ENCODE assay signal across 28 cellular contexts in genomic region chr9:94759937-94760336, GRCh38.
"Had no signal": no experiment of that assay in that cellular context is flagged by ENCODE, and none has a peak within 500 bp of the region (broad histone marks: within the 10 kb centered on the region; RNA-seq: fewer than 3 reads in every experiment).

No MANE protein-coding gene starts in this region.

- H3K27me3 Mint-ChIP-seq: activated B cell treated with CpG ODN at 0.5 μM for 24 hours; activated CD8-positive, alpha-beta T cell treated with anti-CD3 and anti-CD28 coated beads for 36 hours; activated naive CD4-positive, alpha-beta T cell treated with anti-CD3 and anti-CD28 coated beads, Interleukin-2, amount 50 U/mL, for 24 hours; activated naive CD8-positive, alpha-beta T cell treated with anti-CD3 and anti-CD28 coated beads, Interleukin-2, amount 50 U/mL, for 24 hours; activated T-helper 17 cell treated with anti-CD3 and anti-CD28 coated beads, Interleukin-2, amount 50 U/mL, for 72 hours; naive B cell; stimulated activated naive B cell treated with anti-CD40 and anti-IgM and Interleukin-4, amounts not matched to agents 10 μg/mL and 1 μg/mL and 100 μg/mL, for 72 hours had no signal

- H3K4me1 ChIP-seq: gastroesophageal sphincter, pancreas, psoas muscle, stomach, upper lobe of right lung had no signal

- H3K9me3 ChIP-seq: gastroesophageal sphincter, pancreas, psoas muscle, stomach, tibial artery, upper lobe of right lung had no signal

- FAIRE-seq: keratinocyte, pancreas had no signal

- H3K4me3 Mint-ChIP-seq: activated B cell treated with CpG ODN at 0.5 μM for 24 hours; activated CD8-positive, alpha-beta T cell treated with anti-CD3 and anti-CD28 coated beads for 36 hours; activated naive CD4-positive, alpha-beta T cell treated with anti-CD3 and anti-CD28 coated beads, Interleukin-2, amount 50 U/mL, for 24 hours; activated naive CD8-positive, alpha-beta T cell treated with anti-CD3 and anti-CD28 coated beads, Interleukin-2, amount 50 U/mL, for 24 hours; activated T-cell treated with anti-CD3 and anti-CD28 coated beads, Interleukin-2, amount 50 U/mL, for 4 hours; activated T-helper 17 cell treated with anti-CD3 and anti-CD28 coated beads, Interleukin-2, amount 50 U/mL, for 72 hours; naive B cell; nephron progenitor cell; stimulated activated naive B cell treated with anti-CD40 and anti-IgM and Interleukin-4, amounts not matched to agents 10 μg/mL and 1 μg/mL and 100 μg/mL, for 72 hours; T-helper 2 cell treated with Interferon-gamma antibody and Interleukin-4, amounts not matched to agents 5 μg/mL and 100 μg/mL, for 36 hours had no signal

- H3K27ac Mint-ChIP-seq: activated B cell treated with CpG ODN at 0.5 μM for 24 hours; activated CD8-positive, alpha-beta T cell treated with anti-CD3 and anti-CD28 coated beads for 36 hours; activated naive CD4-positive, alpha-beta T cell treated with anti-CD3 and anti-CD28 coated beads, Interleukin-2, amount 50 U/mL, for 24 hours; activated naive CD8-positive, alpha-beta T cell treated with anti-CD3 and anti-CD28 coated beads, Interleukin-2, amount 50 U/mL, for 24 hours; activated T-helper 17 cell treated with anti-CD3 and anti-CD28 coated beads, Interleukin-2, amount 50 U/mL, for 72 hours; nephron progenitor cell; stimulated activated naive B cell treated with anti-CD40 and anti-IgM and Interleukin-4, amounts not matched to agents 10 μg/mL and 1 μg/mL and 100 μg/mL, for 72 hours; T-helper 2 cell treated with Interferon-gamma antibody and Interleukin-4, amounts not matched to agents 5 μg/mL and 100 μg/mL, for 36 hours had no signal

- H3K9me3 Mint-ChIP-seq: activated B cell treated with CpG ODN at 0.5 μM for 24 hours; activated CD8-positive, alpha-beta T cell treated with anti-CD3 and anti-CD28 coated beads for 36 hours; activated naive CD4-positive, alpha-beta T cell treated with anti-CD3 and anti-CD28 coated beads, Interleukin-2, amount 50 U/mL, for 24 hours; activated naive CD8-positive, alpha-beta T cell treated with anti-CD3 and anti-CD28 coated beads, Interleukin-2, amount 50 U/mL, for 24 hours; activated T-cell treated with anti-CD3 and anti-CD28 coated beads, Interleukin-2, amount 50 U/mL, for 4 hours; activated T-helper 17 cell treated with anti-CD3 and anti-CD28 coated beads, Interleukin-2, amount 50 U/mL, for 72 hours; nephron progenitor cell; T-helper 2 cell treated with Interferon-gamma antibody and Interleukin-4, amounts not matched to agents 5 μg/mL and 100 μg/mL, for 36 hours had no signal

- H3K4me3 ChIP-seq: coronary artery, gastroesophageal sphincter, pancreas, psoas muscle, smooth muscle cell, stomach, tibial artery, upper lobe of right lung had no signal

- H3K27me3 ChIP-seq: dorsolateral prefrontal cortex, gastroesophageal sphincter, pancreas, stomach, tibial artery, upper lobe of right lung had no signal

- H3K4me2 ChIP-seq: smooth muscle cell had no signal

- ATAC-seq: activated CD8-positive, alpha-beta T cell treated with anti-CD3 and anti-CD28 coated beads for 36 hours; activated naive CD8-positive, alpha-beta T cell treated with anti-CD3 and anti-CD28 coated beads, Interleukin-2, amount 50 U/mL, for 24 hours; activated T-cell treated with anti-CD3 and anti-CD28 coated beads, Interleukin-2, amount 50 U/mL, for 4 hours; activated T-helper 17 cell treated with anti-CD3 and anti-CD28 coated beads, Interleukin-2, amount 50 U/mL, for 72 hours; gastroesophageal sphincter; pancreas; psoas muscle; stimulated activated naive B cell treated with anti-CD40 and anti-IgM and Interleukin-4, amounts not matched to agents 10 μg/mL and 1 μg/mL and 100 μg/mL, for 72 hours; upper lobe of right lung had no signal

- H3K4me1 Mint-ChIP-seq: activated B cell treated with CpG ODN at 0.5 μM for 24 hours; activated T-helper 17 cell treated with anti-CD3 and anti-CD28 coated beads, Interleukin-2, amount 50 U/mL, for 72 hours; nephron progenitor cell had no signal

- DNase-seq: activated B cell treated with CpG ODN at 0.5 μM for 24 hours; activated CD4-positive, alpha-beta T cell treated with anti-CD3 and anti-CD28 coated beads, Interleukin-2, amount 50 U/mL, for 1 hour; activated CD8-positive, alpha-beta T cell treated with anti-CD3 and anti-CD28 coated beads for 36 hours; activated gamma-delta T cell treated with Interleukin-2 at 50 U/mL for 16 hours; activated naive CD8-positive, alpha-beta T cell treated with anti-CD3 and anti-CD28 coated beads, Interleukin-2, amount 50 U/mL, for 24 hours; activated T-cell treated with anti-CD3 and anti-CD28 coated beads, Interleukin-2, amount 50 U/mL, for 4 hours; dorsolateral prefrontal cortex; effector memory CD4-positive, alpha-beta T cell; hippocampal formation; left cardiac atrium; left ventricle myocardium superior; naive B cell; nephron progenitor cell; pancreas; psoas muscle; stimulated activated CD4-positive, alpha-beta T cell treated with anti-CD3 and anti-CD28 coated beads, Interleukin-1b, Interleukin-23, amount 100 ng/mL, for 48 hours; stimulated activated CD4-positive, alpha-beta T cell treated with anti-CD3 and anti-CD28 coated beads, Interleukin-4, amount 100 ng/mL, for 4 hours; stimulated activated naive B cell treated with anti-CD40 and anti-IgM and Interleukin-4, amounts not matched to agents 10 μg/mL and 1 μg/mL and 100 μg/mL, for 72 hours; stomach; tibial artery; upper lobe of right lung had no signal

- H3K27ac ChIP-seq: coronary artery, gastroesophageal sphincter, pancreas, psoas muscle, stomach, tibial artery, upper lobe of right lung had no signal

- H3K36me3 ChIP-seq: pancreas had no signal
